ENCODE assay signal across 11 cellular contexts in genomic region chr4:87103086-87103485, GRCh38.
DNase-seq lines count a peak whose midpoint lies in the region; ATAC-seq and TF ChIP-seq lines count a peak whose summit lies in the region.
"Had no signal": no experiment of that assay in that cellular context is flagged by ENCODE, and none has a peak within 500 bp of the region (broad histone marks: within the 10 kb centered on the region; RNA-seq: fewer than 3 reads in every experiment).

No MANE protein-coding gene starts in this region.

- H3K27me3 Mint-ChIP-seq in naive thymus-derived CD8-positive, alpha-beta T cell = no peaks in the 10 kb centered on the region
- H3K27me3 Mint-ChIP-seq: activated B cell treated with CpG ODN at 0.5 μM for 24 hours had no signal

- H3K9me3 ChIP-seq in heart right ventricle (no peaks in the 10 kb centered on the region), colonic mucosa (no peaks in the 10 kb centered on the region)
- H3K9me3 ChIP-seq: BE2C, Peyer's patch had no signal

- POLR2A ChIA-PET in naive thymus-derived CD8-positive, alpha-beta T cell (lab: Charles Lee) = interaction anchor here (1.0 to 1.6 kb wide), 2 partner anchors 10 to 168 kb away, joined by 5 to 7 read pairs; partner anchors contain the start of gene AFF1

- DNase-seq in heart right ventricle = no peak
- DNase-seq in Right ventricle myocardium inferior (ENCODE audit: missing footprints) = no peak
- DNase-seq in colonic mucosa = no peak
- DNase-seq in naive thymus-derived CD8-positive, alpha-beta T cell = peak in 1 of 10 donors; percentile 5
- no peak for DNase-seq in COLO829 (ENCODE audit: low spot score)
- no peak for DNase-seq in mucosa of gallbladder (ENCODE audit: low spot score)
- DNase-seq: activated B cell treated with CpG ODN at 0.5 μM for 24 hours, BE2C, Peyer's patch had no signal

- H3K36me3 ChIP-seq in heart right ventricle (peaks cover 0 to 50% (median 0%) of the 10 kb centered on the region in 9 donors), colonic mucosa (no peaks in the 10 kb centered on the region), urinary bladder (ENCODE audit: insufficient read depth) (peaks cover 2% of the 10 kb centered on the region)
- H3K36me3 ChIP-seq: BE2C had no signal

- 60 to 68% methylated on average over 1 of the region's 1 CpG for WGBS in heart right ventricle, 2 donors
- 31% methylated on average over 1 of the region's 1 CpG for WGBS in urinary bladder

- H3K36me3 Mint-ChIP-seq in naive thymus-derived CD8-positive, alpha-beta T cell = peaks cover 0 to 29% (median 15%) of the 10 kb centered on the region in 3 donors

- H3K9ac ChIP-seq in colonic mucosa (ENCODE audit: low read depth in 2 of 2, low read length in 2 of 2) = no peak overlapping the region

- H3K27me3 ChIP-seq in heart right ventricle = no peaks in the 10 kb centered on the region
- H3K27me3 ChIP-seq in colonic mucosa = no peaks in the 10 kb centered on the region
- H3K27me3 ChIP-seq: BE2C, Peyer's patch had no signal

- peaks cover 7 to 59% (median 36%) of the 10 kb centered on the region in 9 donors for H3K4me1 ChIP-seq in heart right ventricle
- peaks cover 8% of the 10 kb centered on the region for H3K4me1 ChIP-seq in colonic mucosa
- peaks cover 2% of the 10 kb centered on the region for H3K4me1 ChIP-seq in urinary bladder (ENCODE audit: insufficient read depth)

- TF ChIP-seq CTCF in heart right ventricle (IDR thresholded peaks at IDR 0.05) (no peak), colonic mucosa (IDR thresholded peaks at IDR 0.05) (no peak)

- H3K27ac ChIP-seq in heart right ventricle (peak overlapping the region in 8 of 10 donors; percentile 2 to 79 (median 45)), colonic mucosa (peak overlapping the region; percentile 54), urinary bladder (ENCODE audit: low read depth) (peak overlapping the region; percentile 59)

- no peaks in the 10 kb centered on the region for H3K9me3 Mint-ChIP-seq in naive thymus-derived CD8-positive, alpha-beta T cell
- H3K9me3 Mint-ChIP-seq: activated B cell treated with CpG ODN at 0.5 μM for 24 hours had no signal

- ATAC-seq in heart right ventricle (no peak), Right ventricle myocardium inferior (no peak), HG03039 (IDR thresholded peaks at IDR 0.05; ENCODE audit: unreplicated experiment) (no peak)
- peak in 1 of 2 donors; percentile 33 for ATAC-seq in naive thymus-derived CD8-positive, alpha-beta T cell

- intact Hi-C loops in heart right ventricle (cut with DNase I) (no loop called here), Right ventricle myocardium inferior (cut with DNase I) (no loop called here), colonic mucosa (cut with DNase I) (no loop called here)

- H3K27ac Mint-ChIP-seq in naive thymus-derived CD8-positive, alpha-beta T cell = peak overlapping the region; percentile 71 to 99 (median 92)

- peaks cover 20 to 55% (median 50%) of the 10 kb centered on the region in 4 donors for H3K4me1 Mint-ChIP-seq in naive thymus-derived CD8-positive, alpha-beta T cell

- peak overlapping the region in 8 of 10 donors; percentile 20 to 74 (median 61) for H3K4me3 Mint-ChIP-seq in naive thymus-derived CD8-positive, alpha-beta T cell
- H3K4me3 Mint-ChIP-seq: activated B cell treated with CpG ODN at 0.5 μM for 24 hours had no signal

- H3K4me3 ChIP-seq in heart right ventricle (no peak overlapping the region), colonic mucosa (no peak overlapping the region), urinary bladder (ENCODE audit: low read depth, low read length) (no peak overlapping the region)
- H3K4me3 ChIP-seq: Peyer's patch had no signal
